ENCODE assay signal across 15 cellular contexts in the genomic region with DNA sequence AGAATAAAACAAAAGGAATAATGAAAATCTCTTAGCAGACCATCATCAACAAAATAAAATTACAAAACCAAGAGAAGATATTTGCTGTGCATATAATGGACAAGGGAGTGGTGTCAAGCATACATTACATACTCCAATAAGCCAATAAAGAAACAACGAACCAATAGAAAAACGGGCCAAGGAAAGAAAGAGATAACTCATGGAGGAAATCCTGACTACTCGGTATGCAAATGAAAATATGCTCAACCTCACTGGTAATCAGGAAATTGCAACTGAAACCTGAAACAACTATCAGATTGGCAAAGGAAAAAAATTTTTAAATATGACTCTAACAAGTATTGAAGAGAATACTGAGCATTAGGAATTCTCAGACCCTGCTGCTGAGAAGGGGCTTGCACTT.
DNase-seq lines count a peak whose midpoint lies in the region; ATAC-seq and TF ChIP-seq lines count a peak whose summit lies in the region.
"Had no signal": no experiment of that assay in that cellular context is flagged by ENCODE, and none has a peak within 500 bp of the region (broad histone marks: within the 10 kb centered on the region; RNA-seq: fewer than 3 reads in every experiment).

No MANE protein-coding gene starts in this region.

- ATAC-seq in left colon: peak; percentile 68
- ATAC-seq in upper lobe of right lung: no peak

- in situ Hi-C loops in GM13976 (cut with MboI; ENCODE audit: low sequenced_read_pairs, unreplicated experiment): no loop called here

- H3K4me1 Mint-ChIP-seq in activated naive CD4-positive, alpha-beta T cell treated with anti-CD3 and anti-CD28 coated beads, Interleukin-2, amount 50 U/mL, for 24 hours: peaks cover 74% of the 10 kb centered on the region
- H3K4me1 Mint-ChIP-seq in activated CD4-positive, alpha-beta memory T cell treated with anti-CD3 and anti-CD28 coated beads, Interleukin-2, amount 10 ng/mL, durations not matched to agents 7 days and 5 days: peaks cover 53% of the 10 kb centered on the region

- H3K4me1 ChIP-seq in upper lobe of right lung: peaks cover 25% of the 10 kb centered on the region

- no peak overlapping the region for H3K4me3 ChIP-seq in upper lobe of right lung
- H3K4me3 ChIP-seq: neural progenitor cell, upper lobe of left lung had no signal

- intact Hi-C loops in left colon (cut with DNase I, micrococcal nuclease) (no loop called here), upper lobe of right lung (cut with DNase I) (no loop called here)

- H3K27ac Mint-ChIP-seq in activated naive CD4-positive, alpha-beta T cell treated with anti-CD3 and anti-CD28 coated beads, Interleukin-2, amount 50 U/mL, for 24 hours: peak overlapping the region; percentile 80
- H3K27ac Mint-ChIP-seq in activated CD4-positive, alpha-beta memory T cell treated with anti-CD3 and anti-CD28 coated beads, Interleukin-2, amount 10 ng/mL, durations not matched to agents 7 days and 5 days: peak overlapping the region; percentile 8
- H3K27ac Mint-ChIP-seq: neural progenitor cell had no signal

- no peak for DNase-seq in activated naive CD4-positive, alpha-beta T cell treated with Interleukin-2 at 50 U/mL for 16 hours
- no peak for DNase-seq in activated CD4-positive, alpha-beta memory T cell treated with anti-CD3 and anti-CD28 coated beads, Interleukin-2, amount 10 ng/mL, durations not matched to agents 7 days and 5 days
- DNase-seq in left colon (no peak), upper lobe of right lung (no peak), GM13976 (ENCODE audit: low spot score) (no peak), putamen (ENCODE audit: low spot score) (no peak), NCI-H1436 treated with DMSO at 0.1 percent for 48 hours (lab: John Stamatoyannopoulos, UW) (no peak)
- DNase-seq: activated gamma-delta T cell, DMS153, foreskin melanocyte, NCI-H2081, NCI-H526, upper lobe of left lung had no signal

- H3K36me3 Mint-ChIP-seq in activated naive CD4-positive, alpha-beta T cell treated with anti-CD3 and anti-CD28 coated beads, Interleukin-2, amount 50 U/mL, for 24 hours: peaks cover 29% of the 10 kb centered on the region
- H3K36me3 Mint-ChIP-seq in activated CD4-positive, alpha-beta memory T cell treated with anti-CD3 and anti-CD28 coated beads, Interleukin-2, amount 10 ng/mL, durations not matched to agents 7 days and 5 days (ENCODE audit: low read depth): peaks cover 82% of the 10 kb centered on the region
- H3K36me3 Mint-ChIP-seq: neural progenitor cell had no signal

- peak overlapping the region; percentile 32 for H3K27ac ChIP-seq in upper lobe of right lung
- H3K27ac ChIP-seq: neural progenitor cell had no signal

- no peaks in the 10 kb centered on the region for H3K27me3 Mint-ChIP-seq in activated naive CD4-positive, alpha-beta T cell treated with anti-CD3 and anti-CD28 coated beads, Interleukin-2, amount 50 U/mL, for 24 hours
- H3K27me3 Mint-ChIP-seq in activated CD4-positive, alpha-beta memory T cell treated with anti-CD3 and anti-CD28 coated beads, Interleukin-2, amount 10 ng/mL, durations not matched to agents 7 days and 5 days: no peaks in the 10 kb centered on the region

- H3K4me3 Mint-ChIP-seq in activated naive CD4-positive, alpha-beta T cell treated with anti-CD3 and anti-CD28 coated beads, Interleukin-2, amount 50 U/mL, for 24 hours: peak overlapping the region; percentile 45
- H3K4me3 Mint-ChIP-seq in activated CD4-positive, alpha-beta memory T cell treated with anti-CD3 and anti-CD28 coated beads, Interleukin-2, amount 10 ng/mL, durations not matched to agents 7 days and 5 days: no peak overlapping the region
- H3K4me3 Mint-ChIP-seq: neural progenitor cell had no signal

- H3K27me3 ChIP-seq in upper lobe of right lung: no peaks in the 10 kb centered on the region
- H3K27me3 ChIP-seq: neural progenitor cell, upper lobe of left lung had no signal

- TF ChIP-seq CTCF in upper lobe of right lung (IDR thresholded peaks at IDR 0.05) (no peak), GM13976 (IDR thresholded peaks at IDR 0.05; ENCODE audit: borderline replicate concordance, control extremely low read depth, extremely low read depth, insufficient read depth, missing control alignments) (no peak)

- no peaks in the 10 kb centered on the region for H3K36me3 ChIP-seq in upper lobe of right lung
- H3K36me3 ChIP-seq: neural progenitor cell, upper lobe of left lung had no signal

- CTCF ChIA-PET in activated CD4-positive, alpha-beta memory T cell treated with anti-CD3 and anti-CD28 coated beads, Interleukin-2, amount 10 ng/mL, durations not matched to agents 7 days and 5 days (lab: Charles Lee): interaction anchor here (2.7 kb wide), 1 partner anchor 83 kb away, joined by 12 read pairs; no protein-coding TSS in a partner anchor

- POLR2A ChIA-PET in activated CD4-positive, alpha-beta memory T cell treated with anti-CD3 and anti-CD28 coated beads, Interleukin-2, amount 10 ng/mL, durations not matched to agents 7 days and 5 days (lab: Charles Lee): interaction anchor here (0.9 kb wide), 1 partner anchor 20 kb away, joined by 3 read pairs; no protein-coding TSS in a partner anchor

- no peaks in the 10 kb centered on the region for H3K9me3 ChIP-seq in upper lobe of right lung
- H3K9me3 ChIP-seq: upper lobe of left lung had no signal

- H3K9me3 Mint-ChIP-seq in activated naive CD4-positive, alpha-beta T cell treated with anti-CD3 and anti-CD28 coated beads, Interleukin-2, amount 50 U/mL, for 24 hours: no peaks in the 10 kb centered on the region
- H3K9me3 Mint-ChIP-seq in activated CD4-positive, alpha-beta memory T cell treated with anti-CD3 and anti-CD28 coated beads, Interleukin-2, amount 10 ng/mL, durations not matched to agents 7 days and 5 days: peaks cover 9% of the 10 kb centered on the region
